Comparison of ENCODE assay signal across 1 cellular context in the genomic region with DNA sequence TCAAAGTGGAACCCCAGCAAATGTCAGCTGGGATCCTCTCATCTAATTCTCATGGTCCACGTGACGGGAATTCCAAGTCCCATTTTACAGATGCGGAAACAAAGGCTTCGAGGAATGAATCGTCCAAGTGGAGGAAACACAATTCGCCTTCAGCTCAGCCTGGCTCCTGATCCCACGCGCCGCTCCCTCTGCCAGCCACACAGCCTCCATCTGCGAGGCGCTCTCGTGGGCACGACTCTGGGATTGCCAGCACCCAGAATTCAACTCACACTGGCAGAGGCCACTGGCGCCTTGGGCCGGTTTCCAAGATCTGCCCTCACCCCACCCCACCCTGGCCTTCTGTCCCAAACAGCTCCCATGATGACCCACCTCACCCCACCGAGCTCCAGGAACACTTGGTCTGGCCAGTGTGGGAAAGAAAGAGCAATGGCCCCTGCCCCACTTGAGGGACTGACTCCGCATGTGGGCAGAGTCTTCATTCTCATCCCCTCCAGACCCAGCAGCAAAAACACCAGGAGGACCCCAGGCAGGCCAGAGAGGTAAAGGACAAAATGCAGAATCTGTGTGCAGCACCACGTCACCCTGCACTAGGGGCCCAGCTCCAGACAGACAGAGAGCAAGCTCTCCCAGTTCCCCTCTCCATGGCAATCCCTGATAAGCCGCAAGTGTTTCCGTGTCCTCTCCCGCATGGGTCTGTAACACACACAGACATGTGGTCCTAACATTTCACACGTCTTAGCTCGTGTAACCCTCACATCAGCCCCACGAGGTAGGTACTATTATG.
TF ChIP-seq lines count a peak whose summit lies in the region.

No MANE protein-coding gene starts in this region.

TF ChIP-seq in H1, 55 proteins besides CTCF, POLR2A, EP300 and RAD21:
- no peak for TF ChIP-seq SP1 (IDR thresholded peaks at IDR 0.05; ENCODE audit: low read depth, low read length)
- TF ChIP-seq YY1 (IDR thresholded peaks at IDR 0.05; ENCODE audit: low read depth, low read length), result no peak
- no peak for TF ChIP-seq PHF8 (conservative IDR thresholded peaks at IDR 0.05; ENCODE audit: low read depth, low read length)
- no peak for TF ChIP-seq KDM5A (IDR thresholded peaks at IDR 0.05; ENCODE audit: low read length)
- no peak for TF ChIP-seq SP2 (IDR thresholded peaks at IDR 0.05; ENCODE audit: low read length)
- no peak for TF ChIP-seq SAP30 (IDR thresholded peaks at IDR 0.05; ENCODE audit: insufficient read depth, insufficient replicate concordance, low read length)
- no peak for TF ChIP-seq FOSL1 (IDR thresholded peaks at IDR 0.05; ENCODE audit: insufficient read depth, low read depth, low read length)
- no peak for TF ChIP-seq CBX8 (IDR thresholded peaks at IDR 0.05; ENCODE audit: borderline replicate concordance, low read depth, low read length)
- no peak for TF ChIP-seq KDM1A (IDR thresholded peaks at IDR 0.05; ENCODE audit: borderline replicate concordance, low read length)
- no peak for TF ChIP-seq SUZ12 (IDR thresholded peaks at IDR 0.05; ENCODE audit: low read length)
- no peak for TF ChIP-seq TBP (IDR thresholded peaks at IDR 0.05; ENCODE audit: low read depth, low read length)
- no peak for TF ChIP-seq ASH2L (IDR thresholded peaks at IDR 0.05; ENCODE audit: low read length)
- no peak for TF ChIP-seq TEAD4 (IDR thresholded peaks at IDR 0.05; ENCODE audit: low read depth, low read length)
- TF ChIP-seq BCL11A (IDR thresholded peaks at IDR 0.05; ENCODE audit: low read depth in 2 of 2, low read length in 2 of 2), result no peak
- TF ChIP-seq, protein P1, sequence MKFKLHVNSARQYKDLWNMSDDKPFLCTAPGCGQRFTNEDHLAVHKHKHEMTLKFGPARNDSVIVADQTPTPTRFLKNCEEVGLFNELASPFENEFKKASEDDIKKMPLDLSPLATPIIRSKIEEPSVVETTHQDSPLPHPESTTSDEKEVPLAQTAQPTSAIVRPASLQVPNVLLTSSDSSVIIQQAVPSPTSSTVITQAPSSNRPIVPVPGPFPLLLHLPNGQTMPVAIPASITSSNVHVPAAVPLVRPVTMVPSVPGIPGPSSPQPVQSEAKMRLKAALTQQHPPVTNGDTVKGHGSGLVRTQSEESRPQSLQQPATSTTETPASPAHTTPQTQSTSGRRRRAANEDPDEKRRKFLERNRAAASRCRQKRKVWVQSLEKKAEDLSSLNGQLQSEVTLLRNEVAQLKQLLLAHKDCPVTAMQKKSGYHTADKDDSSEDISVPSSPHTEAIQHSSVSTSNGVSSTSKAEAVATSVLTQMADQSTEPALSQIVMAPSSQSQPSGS (IDR thresholded peaks at IDR 0.05; ENCODE audit: low read length), result no peak
- no peak for TF ChIP-seq RXRA (IDR thresholded peaks at IDR 0.05; ENCODE audit: insufficient read depth, low read depth, low read length)
